Comparison of ENCODE assay signal across 1 cellular context in the genomic region with DNA sequence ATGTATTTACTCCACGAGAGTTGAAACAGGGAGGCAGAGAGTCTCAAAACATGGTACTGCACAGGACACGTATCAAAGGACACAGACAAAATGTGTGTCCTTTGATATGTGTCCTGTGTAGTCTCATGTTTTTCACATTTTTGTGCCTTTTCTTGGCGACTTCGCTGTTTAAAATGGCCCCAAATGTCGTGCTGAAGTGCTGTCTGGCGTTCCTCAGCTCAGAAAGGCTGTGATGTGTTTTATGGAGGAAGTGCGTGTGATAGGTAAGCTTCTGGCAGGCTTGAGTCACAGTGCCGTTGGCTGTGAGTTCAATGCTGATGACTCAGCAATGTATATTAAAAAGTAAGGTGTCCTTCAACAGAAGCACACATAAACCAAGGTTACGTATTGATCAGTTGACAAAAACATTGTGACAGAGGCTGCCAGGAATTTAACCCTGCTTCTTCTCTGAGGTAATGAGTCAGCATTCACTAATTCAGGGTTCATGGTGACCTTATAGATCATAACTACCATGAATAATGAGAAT.
TF ChIP-seq lines count a peak whose summit lies in the region.

No MANE protein-coding gene starts in this region.

TF ChIP-seq in A549, 52 proteins besides CTCF, POLR2A, EP300 and RAD21 (continued from another document):
- TF ChIP-seq, protein P1, sequence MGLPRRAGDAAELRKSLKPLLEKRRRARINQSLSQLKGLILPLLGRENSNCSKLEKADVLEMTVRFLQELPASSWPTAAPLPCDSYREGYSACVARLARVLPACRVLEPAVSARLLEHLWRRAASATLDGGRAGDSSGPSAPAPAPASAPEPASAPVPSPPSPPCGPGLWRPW (IDR thresholded peaks at IDR 0.05) = no peak
- TF ChIP-seq ZC3H11A (IDR thresholded peaks at IDR 0.05) (no peak), MYC (IDR thresholded peaks at IDR 0.05; ENCODE audit: borderline replicate concordance, low read length) (no peak), MAZ (IDR thresholded peaks at IDR 0.05; ENCODE audit: borderline replicate concordance, low read depth, low read length) (no peak), FOSL2 (IDR thresholded peaks at IDR 0.05) (no peak), FOSL2 (CRISPR knock-in tag; IDR thresholded peaks at IDR 0.05) (peak; percentile 63), NFE2L2 (conservative IDR thresholded peaks at IDR 0.05; ENCODE audit: low read length) (peak; percentile 35; the same call in 1 of the 2 replicates)
